Comparison of ENCODE assay signal across 9 cellular contexts in the genomic region with DNA sequence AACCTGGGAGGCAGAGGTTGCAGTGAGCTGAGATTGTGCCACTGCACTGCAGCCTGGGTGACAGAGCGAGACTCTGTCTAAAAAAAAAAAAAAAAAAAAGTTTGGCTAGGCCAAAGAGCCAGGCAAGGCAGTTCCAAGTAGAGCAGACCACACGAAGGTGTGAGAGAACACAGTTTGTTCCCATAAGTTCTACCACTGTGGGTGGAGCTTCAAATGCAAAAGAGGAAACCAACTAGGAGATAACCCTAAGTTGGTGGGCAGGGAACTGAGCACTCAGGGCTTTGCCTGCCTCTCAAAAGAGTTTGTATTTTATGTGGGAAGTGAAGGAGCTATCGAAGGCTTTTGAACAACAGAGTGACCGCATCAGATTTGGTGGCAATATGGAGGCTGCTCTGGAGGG.
"Had no signal": no experiment of that assay in that cellular context is flagged by ENCODE, and none has a peak within 500 bp of the region (broad histone marks: within the 10 kb centered on the region; RNA-seq: fewer than 3 reads in every experiment).

No MANE protein-coding gene starts in this region.

- DNase-seq: activated CD4-positive, alpha-beta T cell treated with anti-CD3 and anti-CD28 coated beads, Interleukin-2, amount 50 U/mL, for 4 hours; activated CD4-positive, CD25-positive, alpha-beta regulatory T cell; activated gamma-delta T cell treated with Interleukin-2 at 50 U/mL for 16 hours; activated T-cell treated with anti-CD3 and anti-CD28 coated beads, Interleukin-2, amount 50 U/mL, for 4 hours; hypothalamus; naive thymus-derived CD4-positive, alpha-beta T cell; right cardiac atrium; thyroid gland had no signal

- H3K9me3 Mint-ChIP-seq: activated T-cell treated with anti-CD3 and anti-CD28 coated beads, Interleukin-2, amount 50 U/mL, for 4 hours had no signal

- H3K27ac Mint-ChIP-seq: naive thymus-derived CD4-positive, alpha-beta T cell; progenitor cell of endocrine pancreas had no signal

- H3K4me3 Mint-ChIP-seq: activated T-cell treated with anti-CD3 and anti-CD28 coated beads, Interleukin-2, amount 50 U/mL, for 4 hours had no signal

- ATAC-seq: activated T-cell treated with anti-CD3 and anti-CD28 coated beads, Interleukin-2, amount 50 U/mL, for 4 hours; naive thymus-derived CD4-positive, alpha-beta T cell; right cardiac atrium had no signal
